18 cellular contexts compared by ENCODE assay signal in the genomic region with DNA sequence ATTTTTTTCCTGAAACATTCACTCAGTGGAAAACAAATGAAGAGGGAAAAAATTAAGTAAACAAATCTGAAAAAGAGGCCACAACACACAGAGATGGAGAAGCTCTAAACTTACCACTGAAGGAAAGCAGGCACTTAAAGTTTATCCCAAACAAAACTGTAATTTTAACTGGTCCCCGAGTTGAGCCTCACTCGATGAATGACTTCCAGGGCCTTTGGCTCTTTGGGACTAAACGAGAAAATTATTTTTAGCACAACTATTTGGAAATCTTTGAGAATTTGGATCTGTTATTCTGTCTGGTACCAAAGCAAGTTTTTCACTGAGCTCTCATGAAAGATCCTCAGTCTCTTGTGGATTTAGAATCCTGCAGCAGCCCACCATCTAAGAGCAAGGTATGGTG. TPM values are rescaled to one million over a fixed set of nuclear protein-coding genes. Genes with fewer than 3 reads are reported as not detected.
DNase-seq lines count a peak whose midpoint lies in the region; ATAC-seq and TF ChIP-seq lines count a peak whose summit lies in the region.
"Had no signal": no experiment of that assay in that cellular context is flagged by ENCODE, and none has a peak within 500 bp of the region (broad histone marks: within the 10 kb centered on the region; RNA-seq: fewer than 3 reads in every experiment).

A gene with protein sequence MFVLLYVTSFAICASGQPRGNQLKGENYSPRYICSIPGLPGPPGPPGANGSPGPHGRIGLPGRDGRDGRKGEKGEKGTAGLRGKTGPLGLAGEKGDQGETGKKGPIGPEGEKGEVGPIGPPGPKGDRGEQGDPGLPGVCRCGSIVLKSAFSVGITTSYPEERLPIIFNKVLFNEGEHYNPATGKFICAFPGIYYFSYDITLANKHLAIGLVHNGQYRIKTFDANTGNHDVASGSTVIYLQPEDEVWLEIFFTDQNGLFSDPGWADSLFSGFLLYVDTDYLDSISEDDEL (plus strand): TSS at position 319 of the 400 bp plus-strand sequence. CDS start 7,711 bp downstream, outside the sequence.

- intact Hi-C loops in esophagus squamous epithelium (cut with DNase I): no loop called here
- intact Hi-C loops in left lung (cut with DNase I): no loop called here
- intact Hi-C loops in sigmoid colon (cut with DNase I): no loop called here
- intact Hi-C loops in vagina (cut with DNase I): no loop called here

- ATAC-seq in left lung: peak; percentile 35

- DNase-seq in esophagus squamous epithelium (lab: John Stamatoyannopoulos, UW) (no peak), left lung (no peak), sigmoid colon (no peak), vagina (ENCODE audit: extremely low spot score in 2 of 2) (no peak), NCI-H187 (lab: John Stamatoyannopoulos, UW) (no peak), NCI-H82 treated with DMSO at 0.1 percent for 48 hours (lab: John Stamatoyannopoulos, UW; ENCODE audit: unreplicated experiment) (no peak), NCI-H187 treated with DMSO at 0.1 percent for 48 hours (lab: John Stamatoyannopoulos, UW) (no peak)
- DNase-seq: activated naive CD4-positive, alpha-beta T cell treated with anti-CD3 and anti-CD28 coated beads for 36 hours; H9; Kasumi-1; NCI-H1092; NCI-H526 treated with DMSO at 0.1 percent for 48 hours; OCI-M1; SJCRH30; stimulated activated naive CD4-positive, alpha-beta T cell had no signal

- H3K27ac ChIP-seq in esophagus squamous epithelium (peak within 1 kb of the TSS in 3 of 4 donors; percentile 46 to 73 (median 70)), left lung (peak within 1 kb of the TSS; percentile 35 to 65), sigmoid colon (peak within 1 kb of the TSS; percentile 50 to 72 (median 65)), vagina (peak within 1 kb of the TSS; percentile 74)
- H3K27ac ChIP-seq: SJCRH30, VCaP had no signal

- TF ChIP-seq POLR2A in esophagus squamous epithelium (IDR thresholded peaks at IDR 0.05): no peak
- TF ChIP-seq POLR2A in sigmoid colon (IDR thresholded peaks at IDR 0.05): no peak
- TF ChIP-seq POLR2A in vagina (IDR thresholded peaks at IDR 0.05): no peak

- no peaks in the 10 kb centered on the region for H3K36me3 ChIP-seq in esophagus squamous epithelium
- H3K36me3 ChIP-seq in left lung: no peaks in the 10 kb centered on the region
- H3K36me3 ChIP-seq in sigmoid colon: no peaks in the 10 kb centered on the region
- no peaks in the 10 kb centered on the region for H3K36me3 ChIP-seq in vagina
- H3K36me3 ChIP-seq: SJCRH30 had no signal

- H3K27me3 ChIP-seq in esophagus squamous epithelium (no peaks in the 10 kb centered on the region), left lung (no peaks in the 10 kb centered on the region), sigmoid colon (no peaks in the 10 kb centered on the region), vagina (no peaks in the 10 kb centered on the region)
- H3K27me3 ChIP-seq: SJCRH30 had no signal

- 57 to 65% methylated on average over 3 of the region's 3 CpGs for WGBS in esophagus squamous epithelium, 2 donors
- 75% methylated on average over 3 of the region's 3 CpGs for WGBS in sigmoid colon, 2 donors

- TF ChIP-seq CTCF in esophagus squamous epithelium (IDR thresholded peaks at IDR 0.05): no peak
- TF ChIP-seq CTCF in left lung (IDR thresholded peaks at IDR 0.05): no peak
- TF ChIP-seq CTCF in sigmoid colon (IDR thresholded peaks at IDR 0.05): no peak
- TF ChIP-seq CTCF in vagina (IDR thresholded peaks at IDR 0.05): no peak

- H3K4me3 ChIP-seq in esophagus squamous epithelium: peak within 1 kb of the TSS in 1 of 4 donors; percentile 26
- no peak within 1 kb of the TSS for H3K4me3 ChIP-seq in left lung
- no peak within 1 kb of the TSS for H3K4me3 ChIP-seq in sigmoid colon
- no peak within 1 kb of the TSS for H3K4me3 ChIP-seq in vagina
- H3K4me3 ChIP-seq: lung, SJCRH30 had no signal

- H3K4me1 ChIP-seq in esophagus squamous epithelium (peaks cover 0 to 51% (median 39%) of the 10 kb centered on the region in 3 donors), left lung (peaks cover 0 to 6% of the 10 kb centered on the region in 2 donors), sigmoid colon (peaks cover 0 to 38% (median 19%) of the 10 kb centered on the region in 4 donors), vagina (peaks cover 35% of the 10 kb centered on the region)
- H3K4me1 ChIP-seq: SJCRH30 had no signal

- no peak for TF ChIP-seq EP300 in sigmoid colon (IDR thresholded peaks at IDR 0.05)

- H3K9me3 ChIP-seq in esophagus squamous epithelium (no peaks in the 10 kb centered on the region), left lung (no peaks in the 10 kb centered on the region), sigmoid colon (no peaks in the 10 kb centered on the region), vagina (no peaks in the 10 kb centered on the region)
- H3K9me3 ChIP-seq: SJCRH30 had no signal

RNA-seq across cellular contexts. Expression of the gene that starts here (rescaled TPM):
- 10 to 100 TPM in 1 of 4 donors, 1 to 10 TPM in 1, under 1 TPM in 2; 0.11 to 12.2 (median 1.5) TPM for total RNA-seq in esophagus squamous epithelium
- 10 to 100 TPM in 1 of 2 donors, 1 to 10 TPM in 1; 2.1 to 13.1 TPM for total RNA-seq in left lung
- total RNA-seq in sigmoid colon: 10 to 100 TPM; 11.0 to 36.8 (median 18.9) TPM
- 1 to 10 TPM in 2 of 3 donors, under 1 TPM in 1; 0.46 to 2.4 (median 1.2) TPM for polyA plus RNA-seq in sigmoid colon
- 12.0 TPM for total RNA-seq in vagina
- total RNA-seq: activated naive CD4-positive, alpha-beta T cell treated with anti-CD3 and anti-CD28 coated beads for 36 hours; H9; renal cortical epithelial cell; SJCRH30 had no signal
